Comparison of ENCODE assay signal across 27 cellular contexts in the genomic region with DNA sequence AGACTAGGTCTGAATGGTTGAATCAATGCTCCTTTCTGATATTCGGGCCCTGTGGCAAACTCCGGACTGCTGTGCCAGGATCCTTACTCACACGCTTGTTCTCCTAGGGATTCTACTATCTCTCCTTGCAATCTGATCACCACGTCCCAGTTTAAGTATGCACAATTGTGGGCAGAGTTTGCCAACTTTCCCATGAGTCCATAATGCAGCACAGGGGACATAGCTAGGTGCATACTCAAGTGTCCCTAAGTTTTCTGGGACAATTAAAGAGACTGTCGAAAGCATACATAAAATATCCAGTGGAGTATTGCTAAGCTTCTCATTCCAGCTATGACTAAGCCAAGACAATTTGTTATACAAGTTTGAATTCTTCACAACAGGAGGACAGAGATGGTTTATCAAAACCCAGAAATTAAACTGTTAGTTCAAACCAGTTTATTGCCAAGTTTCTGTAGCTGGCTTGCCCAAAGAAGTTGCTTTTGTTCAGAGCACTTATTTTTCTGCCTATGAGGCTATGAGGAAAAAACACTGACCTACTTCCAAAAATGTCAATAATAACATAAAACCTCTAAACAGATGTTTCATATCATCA.
A peak's percentile ranks its signal among the peaks of the same experiment; 100 is the strongest.
DNase-seq lines count a peak whose midpoint lies in the region; ATAC-seq and TF ChIP-seq lines count a peak whose summit lies in the region.
"Had no signal": no experiment of that assay in that cellular context is flagged by ENCODE, and none has a peak within 500 bp of the region (broad histone marks: within the 10 kb centered on the region; RNA-seq: fewer than 3 reads in every experiment).

No MANE protein-coding gene starts in this region.

- H3K27ac ChIP-seq in GM23248 (no peak overlapping the region), prostate gland (no peak overlapping the region)
- H3K27ac ChIP-seq: BLaER1 treated with 17β-estradiol and CSF1 and Interleukin-3, amounts not matched to agents 10 nM and 100 nM; body of pancreas; left lung; neutrophil; Peyer's patch; upper lobe of left lung; WERI-Rb-1 had no signal

- WGBS in GM23248 (ENCODE audit: low coverage in 1 of 2, low lambda C conversion rate in 2 of 2, missing lambda C conversion rate in 2 of 2), 2 experiments, result 92 to 99% methylated on average over 5 of the region's 5 CpGs
- WGBS in prostate gland, result 22% methylated on average over 5 of the region's 5 CpGs

- H3K9me2 ChIP-seq in GM23248 (ENCODE audit: insufficient read depth), result no peaks in the 10 kb centered on the region

- H3K36me3 ChIP-seq in GM23248 (ENCODE audit: low read depth) (no peaks in the 10 kb centered on the region), prostate gland (no peaks in the 10 kb centered on the region)
- H3K36me3 ChIP-seq: BLaER1 treated with 17β-estradiol and CSF1 and Interleukin-3, amounts not matched to agents 10 nM and 100 nM; left lung; neutrophil; upper lobe of left lung; WERI-Rb-1 had no signal

- ATAC-seq in WTC11 (no peak), HG02884 (IDR thresholded peaks at IDR 0.05; ENCODE audit: unreplicated experiment) (no peak), GM21737 (IDR thresholded peaks at IDR 0.05; ENCODE audit: unreplicated experiment) (no peak)
- no peak for ATAC-seq in activated CD4-positive, alpha-beta T cell treated with anti-CD3 and anti-CD28 coated beads for 36 hours
- ATAC-seq in activated T-cell treated with anti-CD3 and anti-CD28 coated beads, Interleukin-2, amount 50 U/mL, for 4 hours, result no peak
- ATAC-seq: body of pancreas; left lung; stimulated activated effector memory CD8-positive, alpha-beta T cell treated with anti-CD3 and anti-CD28 coated beads, Interleukin-12 subunit alpha, Interleukin-12 subunit beta, amount 100 ng/mL, for 72 hours had no signal

- no peak for TF ChIP-seq CTCF in WTC11 (IDR thresholded peaks at IDR 0.05)
- TF ChIP-seq CTCF in prostate gland (IDR thresholded peaks at IDR 0.05), result no peak

- TF ChIP-seq POLR2A in prostate gland (IDR thresholded peaks at IDR 0.05), result no peak

- intact Hi-C loops in prostate gland (cut with DNase I), result no loop called here
- intact Hi-C loops in activated CD4-positive, alpha-beta T cell treated with anti-CD3 and anti-CD28 coated beads for 36 hours (cut with DNase I, micrococcal nuclease), result no loop called here

- H3K27ac Mint-ChIP-seq in WTC11, result peak overlapping the region; percentile 62; the same call in 1 of the 2 replicates
- H3K27ac Mint-ChIP-seq in activated CD4-positive, alpha-beta T cell treated with anti-CD3 and anti-CD28 coated beads for 36 hours, result no peak overlapping the region
- H3K27ac Mint-ChIP-seq: activated CD4-positive, alpha-beta T cell treated with anti-CD3 and anti-CD28 coated beads, Interleukin-2, amount 10 ng/mL, durations not matched to agents 7 days and 5 days; stimulated activated effector memory CD8-positive, alpha-beta T cell treated with anti-CD3 and anti-CD28 coated beads, Interleukin-12 subunit alpha, Interleukin-12 subunit beta, amount 100 ng/mL, for 72 hours had no signal

- in situ Hi-C loops in GM23248 (cut with MboI), result no loop called here

- H3K4me1 Mint-ChIP-seq in WTC11, result peaks cover 8% of the 10 kb centered on the region
- H3K4me1 Mint-ChIP-seq in activated CD4-positive, alpha-beta T cell treated with anti-CD3 and anti-CD28 coated beads for 36 hours, result no peaks in the 10 kb centered on the region
- H3K4me1 Mint-ChIP-seq in activated T-cell treated with anti-CD3 and anti-CD28 coated beads, Interleukin-2, amount 50 U/mL, for 4 hours (ENCODE audit: low read depth), result no peaks in the 10 kb centered on the region
- H3K4me1 Mint-ChIP-seq: activated CD4-positive, alpha-beta T cell treated with anti-CD3 and anti-CD28 coated beads, Interleukin-2, amount 10 ng/mL, durations not matched to agents 7 days and 5 days; stimulated activated effector memory CD8-positive, alpha-beta T cell treated with anti-CD3 and anti-CD28 coated beads, Interleukin-12 subunit alpha, Interleukin-12 subunit beta, amount 100 ng/mL, for 72 hours had no signal

- no peaks in the 10 kb centered on the region for H4K20me1 ChIP-seq in GM23248 (ENCODE audit: insufficient read depth)
- H4K20me1 ChIP-seq: BLaER1 treated with 17β-estradiol and CSF1 and Interleukin-3, amounts not matched to agents 10 nM and 100 nM had no signal

- H3K4me2 ChIP-seq in GM23248 (ENCODE audit: unreplicated experiment), result no peak overlapping the region
- H3K4me2 ChIP-seq: BLaER1 treated with 17β-estradiol and CSF1 and Interleukin-3, amounts not matched to agents 10 nM and 100 nM had no signal

- H3K27me3 ChIP-seq in GM23248 (replicated peaks; ENCODE audit: insufficient read depth) (no peaks in the 10 kb centered on the region), prostate gland (replicated peaks; ENCODE audit: insufficient read depth) (no peaks in the 10 kb centered on the region)
- H3K27me3 ChIP-seq: BLaER1 treated with 17β-estradiol and CSF1 and Interleukin-3, amounts not matched to agents 10 nM and 100 nM; body of pancreas; left lung; neutrophil; Peyer's patch; upper lobe of left lung had no signal

- CTCF ChIA-PET in WTC11 (lab: Charles Lee), result no interaction called here
- CTCF ChIA-PET in activated CD4-positive, alpha-beta T cell treated with anti-CD3 and anti-CD28 coated beads for 36 hours (lab: Charles Lee), result no interaction called here

- no peaks in the 10 kb centered on the region for H3K9me3 Mint-ChIP-seq in WTC11
- H3K9me3 Mint-ChIP-seq in activated CD4-positive, alpha-beta T cell treated with anti-CD3 and anti-CD28 coated beads for 36 hours (ENCODE audit: low read depth), result no peaks in the 10 kb centered on the region
- no peaks in the 10 kb centered on the region for H3K9me3 Mint-ChIP-seq in activated T-cell treated with anti-CD3 and anti-CD28 coated beads, Interleukin-2, amount 50 U/mL, for 4 hours
- H3K9me3 Mint-ChIP-seq: activated CD4-positive, alpha-beta T cell treated with anti-CD3 and anti-CD28 coated beads, Interleukin-2, amount 10 ng/mL, durations not matched to agents 7 days and 5 days; IgD-negative memory B cell; stimulated activated effector memory CD8-positive, alpha-beta T cell treated with anti-CD3 and anti-CD28 coated beads, Interleukin-12 subunit alpha, Interleukin-12 subunit beta, amount 100 ng/mL, for 72 hours had no signal

- H3K4me1 ChIP-seq in GM23248 (ENCODE audit: insufficient read depth) (peaks cover 7% of the 10 kb centered on the region; the same call in 1 of the 2 replicates), prostate gland (replicated peaks) (no peaks in the 10 kb centered on the region)
- H3K4me1 ChIP-seq: left lung had no signal

- H3K27me3 Mint-ChIP-seq in WTC11 (ENCODE audit: low read depth), result no peaks in the 10 kb centered on the region
- no peaks in the 10 kb centered on the region for H3K27me3 Mint-ChIP-seq in activated CD4-positive, alpha-beta T cell treated with anti-CD3 and anti-CD28 coated beads for 36 hours
- no peaks in the 10 kb centered on the region for H3K27me3 Mint-ChIP-seq in activated T-cell treated with anti-CD3 and anti-CD28 coated beads, Interleukin-2, amount 50 U/mL, for 4 hours (ENCODE audit: low read depth)
- H3K27me3 Mint-ChIP-seq: activated CD4-positive, alpha-beta T cell treated with anti-CD3 and anti-CD28 coated beads, Interleukin-2, amount 10 ng/mL, durations not matched to agents 7 days and 5 days; IgD-negative memory B cell had no signal

- no peak overlapping the region for H2AFZ ChIP-seq in GM23248

- no peaks in the 10 kb centered on the region for H3K79me2 ChIP-seq in GM23248 (ENCODE audit: insufficient read depth)

- H3K9ac ChIP-seq in GM23248, result no peak overlapping the region
- H3K9ac ChIP-seq: BLaER1 treated with 17β-estradiol and CSF1 and Interleukin-3, amounts not matched to agents 10 nM and 100 nM had no signal

- H3K4me3 Mint-ChIP-seq in WTC11, result no peak overlapping the region
- H3K4me3 Mint-ChIP-seq in activated CD4-positive, alpha-beta T cell treated with anti-CD3 and anti-CD28 coated beads for 36 hours, result no peak overlapping the region
- no peak overlapping the region for H3K4me3 Mint-ChIP-seq in activated T-cell treated with anti-CD3 and anti-CD28 coated beads, Interleukin-2, amount 50 U/mL, for 4 hours
- H3K4me3 Mint-ChIP-seq: activated CD4-positive, alpha-beta T cell treated with anti-CD3 and anti-CD28 coated beads, Interleukin-2, amount 10 ng/mL, durations not matched to agents 7 days and 5 days; IgD-negative memory B cell; stimulated activated effector memory CD8-positive, alpha-beta T cell treated with anti-CD3 and anti-CD28 coated beads, Interleukin-12 subunit alpha, Interleukin-12 subunit beta, amount 100 ng/mL, for 72 hours had no signal

- H3K9me3 ChIP-seq in GM23248 (ENCODE audit: low read depth) (no peaks in the 10 kb centered on the region), prostate gland (no peaks in the 10 kb centered on the region)
- H3K9me3 ChIP-seq: BLaER1 treated with 17β-estradiol and CSF1 and Interleukin-3, amounts not matched to agents 10 nM and 100 nM; body of pancreas; left lung; neutrophil; Peyer's patch; upper lobe of left lung had no signal

- no peaks in the 10 kb centered on the region for H3K36me3 Mint-ChIP-seq in WTC11
- H3K36me3 Mint-ChIP-seq in activated CD4-positive, alpha-beta T cell treated with anti-CD3 and anti-CD28 coated beads for 36 hours (ENCODE audit: low read depth), result no peaks in the 10 kb centered on the region
- peaks cover 15% of the 10 kb centered on the region for H3K36me3 Mint-ChIP-seq in activated T-cell treated with anti-CD3 and anti-CD28 coated beads, Interleukin-2, amount 50 U/mL, for 4 hours (ENCODE audit: insufficient read depth)
- H3K36me3 Mint-ChIP-seq: stimulated activated effector memory CD8-positive, alpha-beta T cell treated with anti-CD3 and anti-CD28 coated beads, Interleukin-12 subunit alpha, Interleukin-12 subunit beta, amount 100 ng/mL, for 72 hours had no signal

- peak; percentile 1 for DNase-seq in GM23248
- no peak for DNase-seq in WTC11 (ENCODE audit: low spot score)
- DNase-seq in fibroblast of peridontal ligament (ENCODE audit: extremely low read depth), result peak; percentile 58
- DNase-seq in prostate gland (ENCODE audit: low spot score), result peak; percentile 8
- no peak for DNase-seq in activated CD4-positive, alpha-beta T cell treated with anti-CD3 and anti-CD28 coated beads for 36 hours
- no peak for DNase-seq in activated T-cell treated with anti-CD3 and anti-CD28 coated beads, Interleukin-2, amount 50 U/mL, for 4 hours
- DNase-seq: activated CD4-positive, alpha-beta T cell treated with anti-CD3 and anti-CD28 coated beads, Interleukin-2, amount 10 ng/mL, durations not matched to agents 7 days and 5 days; activated gamma-delta T cell; activated T-cell treated with anti-CD3 and anti-CD28 coated beads, Interleukin-2, amount 50 U/mL, for 1 hour; body of pancreas; cerebellar nuclear complex; GDM1; left lung; NCI-H748 treated with DMSO at 0.1 percent for 48 hours; Peyer's patch; SIG-M5; substantia nigra; SW 1271; T1000; upper lobe of left lung; WERI-Rb-1 had no signal

- POLR2A ChIA-PET in WTC11 (lab: Charles Lee), result no interaction called here
- POLR2A ChIA-PET in activated CD4-positive, alpha-beta T cell treated with anti-CD3 and anti-CD28 coated beads for 36 hours (lab: Charles Lee), result no interaction called here

- no peak overlapping the region for H3K4me3 ChIP-seq in GM23248
- H3K4me3 ChIP-seq in prostate gland, result no peak overlapping the region
- H3K4me3 ChIP-seq: BLaER1 treated with 17β-estradiol and CSF1 and Interleukin-3, amounts not matched to agents 10 nM and 100 nM; body of pancreas; left lung; Peyer's patch; upper lobe of left lung had no signal

- H3F3A ChIP-seq in GM23248 (ENCODE audit: insufficient read depth), result peaks cover 4% of the 10 kb centered on the region; the same call in 1 of the 2 replicates

Comparison
In these comparisons a context has a peak if more than half of its experiments do, and no peak if none do; other contexts are left out.
1. DNase-seq: peak in GM23248 (single experiment), fibroblast of peridontal ligament (single experiment) and prostate gland (single experiment); none in WTC11 (single experiment), activated CD4-positive, alpha-beta T cell treated with anti-CD3 and anti-CD28 coated beads for 36 hours (single experiment) and activated T-cell treated with anti-CD3 and anti-CD28 coated beads, Interleukin-2, amount 50 U/mL, for 4 hours (single experiment).